ENCODE assay signal across 1 cellular context in the genomic region with DNA sequence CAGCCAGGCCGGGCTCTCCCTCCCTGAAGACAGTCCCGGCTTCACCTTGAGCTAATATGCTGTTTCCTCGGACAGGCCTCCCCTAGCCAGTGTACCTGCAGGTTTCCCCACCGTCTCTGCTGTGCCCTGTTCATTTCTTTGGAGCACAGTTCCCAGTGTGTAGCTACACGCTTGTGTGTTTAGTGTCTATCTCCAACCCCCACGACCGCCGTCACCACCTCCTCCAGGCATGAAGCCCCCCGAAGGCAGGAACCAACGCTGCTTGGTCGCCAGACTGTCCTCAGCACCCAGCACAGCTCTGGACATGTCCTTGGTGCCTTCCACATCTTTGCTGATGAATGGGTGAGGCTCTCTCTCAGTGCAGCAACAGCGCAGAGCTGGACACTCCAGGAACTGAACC.
TF ChIP-seq lines count a peak whose summit lies in the region.

No MANE protein-coding gene starts in this region.

TF ChIP-seq in GM12878, 131 proteins besides CTCF, POLR2A, EP300 and RAD21 (continued from another document):
- TF ChIP-seq, protein P1, sequence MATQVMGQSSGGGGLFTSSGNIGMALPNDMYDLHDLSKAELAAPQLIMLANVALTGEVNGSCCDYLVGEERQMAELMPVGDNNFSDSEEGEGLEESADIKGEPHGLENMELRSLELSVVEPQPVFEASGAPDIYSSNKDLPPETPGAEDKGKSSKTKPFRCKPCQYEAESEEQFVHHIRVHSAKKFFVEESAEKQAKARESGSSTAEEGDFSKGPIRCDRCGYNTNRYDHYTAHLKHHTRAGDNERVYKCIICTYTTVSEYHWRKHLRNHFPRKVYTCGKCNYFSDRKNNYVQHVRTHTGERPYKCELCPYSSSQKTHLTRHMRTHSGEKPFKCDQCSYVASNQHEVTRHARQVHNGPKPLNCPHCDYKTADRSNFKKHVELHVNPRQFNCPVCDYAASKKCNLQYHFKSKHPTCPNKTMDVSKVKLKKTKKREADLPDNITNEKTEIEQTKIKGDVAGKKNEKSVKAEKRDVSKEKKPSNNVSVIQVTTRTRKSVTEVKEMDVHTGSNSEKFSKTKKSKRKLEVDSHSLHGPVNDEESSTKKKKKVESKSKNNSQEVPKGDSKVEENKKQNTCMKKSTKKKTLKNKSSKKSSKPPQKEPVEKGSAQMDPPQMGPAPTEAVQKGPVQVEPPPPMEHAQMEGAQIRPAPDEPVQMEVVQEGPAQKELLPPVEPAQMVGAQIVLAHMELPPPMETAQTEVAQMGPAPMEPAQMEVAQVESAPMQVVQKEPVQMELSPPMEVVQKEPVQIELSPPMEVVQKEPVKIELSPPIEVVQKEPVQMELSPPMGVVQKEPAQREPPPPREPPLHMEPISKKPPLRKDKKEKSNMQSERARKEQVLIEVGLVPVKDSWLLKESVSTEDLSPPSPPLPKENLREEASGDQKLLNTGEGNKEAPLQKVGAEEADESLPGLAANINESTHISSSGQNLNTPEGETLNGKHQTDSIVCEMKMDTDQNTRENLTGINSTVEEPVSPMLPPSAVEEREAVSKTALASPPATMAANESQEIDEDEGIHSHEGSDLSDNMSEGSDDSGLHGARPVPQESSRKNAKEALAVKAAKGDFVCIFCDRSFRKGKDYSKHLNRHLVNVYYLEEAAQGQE (IDR thresholded peaks at IDR 0.05; ENCODE audit: low read depth, low read length): no peak
